Comparison of ENCODE assay signal across 8 cellular contexts in the genomic region with DNA sequence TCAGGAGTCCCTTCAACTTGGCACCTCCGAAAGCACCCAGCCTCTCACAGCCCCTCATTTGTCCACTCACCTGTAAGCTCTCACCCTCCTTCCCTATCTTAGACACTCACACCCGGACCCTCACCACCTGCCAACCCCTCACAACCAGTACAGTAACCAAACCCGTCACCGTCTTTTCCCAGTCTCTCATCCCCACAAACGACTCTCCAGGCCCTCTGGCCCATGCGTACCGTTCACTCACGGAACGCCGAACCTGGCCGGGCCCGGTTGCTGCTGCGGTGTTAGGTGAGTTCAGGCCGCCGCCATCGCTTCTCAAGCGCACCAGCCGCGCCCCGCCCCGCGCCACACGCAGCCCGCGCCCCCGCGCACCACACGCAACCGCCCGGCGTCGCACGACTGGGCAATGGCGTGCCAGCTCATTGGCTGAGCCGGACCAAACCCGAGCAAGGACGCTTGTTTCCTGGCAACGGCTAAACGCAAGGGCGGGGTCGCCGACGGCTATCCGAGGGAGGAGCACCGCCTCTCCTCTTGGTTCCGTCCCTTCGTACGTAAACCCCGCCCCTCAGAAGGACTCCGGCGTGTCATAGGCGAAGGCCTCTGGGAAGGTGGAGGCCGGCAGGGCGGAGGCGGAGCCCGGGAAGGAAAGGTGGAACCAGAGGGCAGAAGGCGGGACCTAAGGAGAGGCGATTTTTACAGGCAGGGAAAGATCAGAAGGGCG. TPM values are rescaled to one million over a fixed set of nuclear protein-coding genes. Genes with fewer than 3 reads are reported as not detected.
DNase-seq lines count a peak whose midpoint lies in the region; ATAC-seq and TF ChIP-seq lines count a peak whose summit lies in the region.

A gene (minus strand): TSS at position 323 of the 718 bp plus-strand sequence. CDS start 10,120 bp downstream, outside the sequence.

- TF ChIP-seq CTCF in IMR-90 (conservative IDR thresholded peaks at IDR 0.05; ENCODE audit: low read depth, low read length) (no peak), epithelial cell of esophagus (IDR thresholded peaks at IDR 0.05; ENCODE audit: insufficient read depth, low read depth, low read length, missing control alignments) (no peak)

- no peak for TF ChIP-seq RAD21 in IMR-90 (IDR thresholded peaks at IDR 0.05; ENCODE audit: low read length)

- H2AK9ac ChIP-seq in IMR-90 (replicated peaks; ENCODE audit: low read depth, low read length, poor library complexity) = peak within 1 kb of the TSS; percentile 89

- H3K4ac ChIP-seq in IMR-90 (ENCODE audit: low read depth, low read length) = peak within 1 kb of the TSS; percentile 84

- H3K4me1 ChIP-seq in IMR-90 (ENCODE audit: control insufficient read depth, insufficient read depth, low read length) = no peaks in the 10 kb centered on the region
- peaks cover 46% of the 10 kb centered on the region for H3K4me1 ChIP-seq in mononuclear cell (ENCODE audit: insufficient read depth, low read length)

- H3K4me3 ChIP-seq in IMR-90 (ENCODE audit: insufficient read depth, low read depth, low read length) = peak within 1 kb of the TSS; percentile 95
- peak within 1 kb of the TSS; percentile 97 for H3K4me3 ChIP-seq in epithelial cell of esophagus (ENCODE audit: low read length)
- peak within 1 kb of the TSS; percentile 85 for H3K4me3 ChIP-seq in mononuclear cell (ENCODE audit: low read length)

- H3K9ac ChIP-seq in IMR-90 (ENCODE audit: low read depth, low read length) = peak within 1 kb of the TSS; percentile 97

- intact Hi-C loops in IMR-90 (cut with micrococcal nuclease) = no loop called here

- peak; percentile 96 for ATAC-seq in GM21528 (IDR thresholded peaks at IDR 0.05; ENCODE audit: low FRiP score, unreplicated experiment)
- peak; percentile 97 for ATAC-seq in IMR-90 (ENCODE audit: low read depth)

- H4K5ac ChIP-seq in IMR-90 (ENCODE audit: low read depth, low read length) = peak within 1 kb of the TSS; percentile 81

- H3K14ac ChIP-seq in IMR-90 (replicated peaks; ENCODE audit: low read depth, low read length) = peak within 1 kb of the TSS; percentile 89

- peak within 1 kb of the TSS; percentile 46 for H2BK5ac ChIP-seq in IMR-90 (ENCODE audit: low read depth, low read length, poor library complexity, severe bottlenecking)

- H3K4me2 ChIP-seq in IMR-90 (ENCODE audit: low read depth, low read length) = peak within 1 kb of the TSS; percentile 95

- peak within 1 kb of the TSS; percentile 45; the same call in 1 of the 3 replicates for H2BK15ac ChIP-seq in IMR-90 (ENCODE audit: low read depth, low read length)

- no peaks in the 10 kb centered on the region for H3K36me3 ChIP-seq in IMR-90 (ENCODE audit: control insufficient read depth, insufficient read depth, low read length)

- POLR2A ChIA-PET in IMR-90 (lab: Charles Lee; ENCODE audit: unreplicated experiment) = no interaction called here

- in situ Hi-C loops in IMR-90 (cut with MboI; ENCODE audit: low sequenced_read_pairs) = no loop called here

- H4K91ac ChIP-seq in IMR-90 (ENCODE audit: insufficient read depth, low read depth, low read length) = peak within 1 kb of the TSS; percentile 74

- H4K8ac ChIP-seq in IMR-90 (ENCODE audit: low read depth in 2 of 2, low read length in 2 of 2) = peak within 1 kb of the TSS; percentile 93 to 98

- peaks cover 26 to 43% of the 10 kb centered on the region in 2 experiments for H3K79me1 ChIP-seq in IMR-90 (ENCODE audit: low read depth in 1 of 2, low read length in 2 of 2)

- BruUV-seq in IMR-90 (replicated peaks; lab: Mats Ljungman, UMichigan) = no TSS peak

- H3K18ac ChIP-seq in IMR-90 (ENCODE audit: low read depth, low read length) = peak within 1 kb of the TSS; percentile 51

- H4K20me1 ChIP-seq in IMR-90 (ENCODE audit: insufficient read depth, low read length) = no peaks in the 10 kb centered on the region

- H2AK5ac ChIP-seq in IMR-90 (ENCODE audit: low read depth, low read length) = peak within 1 kb of the TSS; percentile 33; the same call in 1 of the 2 replicates

- H3K9me3 ChIP-seq in IMR-90 (ENCODE audit: control insufficient read depth, insufficient read depth, low read length) (no peaks in the 10 kb centered on the region), mononuclear cell (ENCODE audit: low read depth, low read length) (no peaks in the 10 kb centered on the region)

- H2BK20ac ChIP-seq in IMR-90 (ENCODE audit: low read depth, low read length) = no peak within 1 kb of the TSS

- dilution Hi-C loops in IMR-90 (cut with HindIII; ENCODE audit: low sequenced_read_pairs, unreplicated experiment) = no loop called here

- TF ChIP-seq POLR2A in IMR-90 (IDR thresholded peaks at IDR 0.05; ENCODE audit: low read depth, low read length) = peak; percentile 82

- DNase-seq in DMS 273 (lab: John Stamatoyannopoulos, UW; ENCODE audit: unreplicated experiment) = peak; percentile 99
- DNase-seq in IMR-90 = peak; percentile 100
- peak; percentile 99 for DNase-seq in OCI-M1 (lab: John Stamatoyannopoulos, UW)
- DNase-seq in activated T-cell treated with anti-CD3 and anti-CD28 coated beads for 4 hours = peak; percentile 98
- DNase-seq in epithelial cell of esophagus (ENCODE audit: low read depth) = peak; percentile 100
- peak; percentile 99 for DNase-seq in stimulated activated CD8-positive, alpha-beta memory T cell treated with anti-CD3 and anti-CD28 coated beads, Interleukin-4, amount 100 ng/mL, for 24 hours (ENCODE audit: low read depth)

- peak within 1 kb of the TSS; percentile 79 for H3K23ac ChIP-seq in IMR-90 (ENCODE audit: low read depth, low read length)

- peak within 1 kb of the TSS; percentile 98 for H2AFZ ChIP-seq in IMR-90 (replicated peaks; ENCODE audit: low read length, poor library complexity)

- 0 out of 2 replicates have a peak, but pooled peaks cover 6% of the 10 kb centered on the region for H3K9me1 ChIP-seq in IMR-90 (ENCODE audit: insufficient read depth, low read length)

- H3K56ac ChIP-seq in IMR-90 (ENCODE audit: extremely low read depth, insufficient read depth, low read length) = peak within 1 kb of the TSS; percentile 82

- WGBS in IMR-90 (ENCODE audit: extremely low coverage in 2 of 2, insufficient read length in 1 of 2), 2 experiments = 0% methylated on average over 35 of the region's 59 CpGs; no CpG with 5 or more reads in 1 of the 2 experiments

- H2BK120ac ChIP-seq in IMR-90 (ENCODE audit: low read depth, low read length) = peak within 1 kb of the TSS; percentile 41; the same call in 1 of the 2 replicates

- CTCF ChIA-PET in IMR-90 (lab: Yijun Ruan, JAX) = interaction anchor here (1.2 kb wide), 1 partner anchor 17 kb away, joined by 5 read pairs; no protein-coding TSS in a partner anchor

- H3K27ac ChIP-seq in IMR-90 (ENCODE audit: insufficient read depth, low read length) = peak within 1 kb of the TSS; percentile 75

- peaks cover 9% of the 10 kb centered on the region; the same call in 1 of the 2 replicates for H3K27me3 ChIP-seq in IMR-90 (ENCODE audit: control insufficient read depth, insufficient read depth, low read length)
- H3K27me3 ChIP-seq in mononuclear cell (ENCODE audit: insufficient read depth, low read length) = no peaks in the 10 kb centered on the region

TF ChIP-seq in IMR-90, 13 proteins besides CTCF, POLR2A, EP300 and RAD21:
- TF ChIP-seq CEBPB (IDR thresholded peaks at IDR 0.05; ENCODE audit: low read depth, low read length) (peak; percentile 69), SMC3 (IDR thresholded peaks at IDR 0.05; ENCODE audit: low read depth, low read length) (no peak), BHLHE40 (IDR thresholded peaks at IDR 0.05; ENCODE audit: low read depth, low read length) (peak; percentile 57), FOS (IDR thresholded peaks at IDR 0.05; ENCODE audit: low read depth, low read length) (no peak), RFX5 (IDR thresholded peaks at IDR 0.05; ENCODE audit: low read depth, low read length) (no peak), NFE2L2 (IDR thresholded peaks at IDR 0.05; ENCODE audit: low read depth, low read length) (0 out of 2 replicates have a peak, but pooled peaks have one; percentile 1), CHD1 (IDR thresholded peaks at IDR 0.05; ENCODE audit: low read depth, low read length) (no peak), RCOR1 (IDR thresholded peaks at IDR 0.05; ENCODE audit: insufficient replicate concordance, low read length) (no peak), MAZ (IDR thresholded peaks at IDR 0.05; ENCODE audit: borderline replicate concordance, low read depth, low read length) (peak; percentile 95; the same call in 1 of the 2 replicates), MAFK (IDR thresholded peaks at IDR 0.05; ENCODE audit: low read depth, low read length) (no peak), MXI1 (IDR thresholded peaks at IDR 0.05; ENCODE audit: borderline replicate concordance, low read depth, low read length) (peak; percentile 92)
- TF ChIP-seq, protein P1, sequence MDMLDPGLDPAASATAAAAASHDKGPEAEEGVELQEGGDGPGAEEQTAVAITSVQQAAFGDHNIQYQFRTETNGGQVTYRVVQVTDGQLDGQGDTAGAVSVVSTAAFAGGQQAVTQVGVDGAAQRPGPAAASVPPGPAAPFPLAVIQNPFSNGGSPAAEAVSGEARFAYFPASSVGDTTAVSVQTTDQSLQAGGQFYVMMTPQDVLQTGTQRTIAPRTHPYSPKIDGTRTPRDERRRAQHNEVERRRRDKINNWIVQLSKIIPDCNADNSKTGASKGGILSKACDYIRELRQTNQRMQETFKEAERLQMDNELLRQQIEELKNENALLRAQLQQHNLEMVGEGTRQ (IDR thresholded peaks at IDR 0.05; ENCODE audit: low read depth, low read length) = peak; percentile 8; the same call in 1 of the 2 replicates
- TF ChIP-seq, protein P2, sequence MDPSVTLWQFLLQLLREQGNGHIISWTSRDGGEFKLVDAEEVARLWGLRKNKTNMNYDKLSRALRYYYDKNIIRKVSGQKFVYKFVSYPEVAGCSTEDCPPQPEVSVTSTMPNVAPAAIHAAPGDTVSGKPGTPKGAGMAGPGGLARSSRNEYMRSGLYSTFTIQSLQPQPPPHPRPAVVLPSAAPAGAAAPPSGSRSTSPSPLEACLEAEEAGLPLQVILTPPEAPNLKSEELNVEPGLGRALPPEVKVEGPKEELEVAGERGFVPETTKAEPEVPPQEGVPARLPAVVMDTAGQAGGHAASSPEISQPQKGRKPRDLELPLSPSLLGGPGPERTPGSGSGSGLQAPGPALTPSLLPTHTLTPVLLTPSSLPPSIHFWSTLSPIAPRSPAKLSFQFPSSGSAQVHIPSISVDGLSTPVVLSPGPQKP (IDR thresholded peaks at IDR 0.05; ENCODE audit: borderline replicate concordance, low read depth, low read length) = no peak
TF ChIP-seq in IMR-90: peak in this region for 6.

RNA-seq across cellular contexts. Expression of the gene that starts here (rescaled TPM):
- 4.7 and 5.9 TPM in 2 replicates for total RNA-seq in IMR-90 (2012; rRNA removed)
- polyA plus RNA-seq in IMR-90 (2012; rRNA removed) = 28.1 and 30.2 TPM in 2 replicates
- polyA plus RNA-seq in IMR-90 (2012; cell fraction: cytosol; rRNA removed) = 10.0 and 13.5 TPM in 2 replicates
- polyA plus RNA-seq in IMR-90 (2012; cell fraction: nucleus; rRNA removed; ENCODE audit: low replicate concordance) = 175 and 206 TPM in 2 replicates
- total RNA-seq in mononuclear cell = 27.6 TPM

Comparison
In these comparisons a context has a peak if more than half of its experiments do, and no peak if none do; other contexts are left out.
1. Peak in every context shown above with its lines: DNase-seq, ATAC-seq, H3K4me3 ChIP-seq and H3K27ac ChIP-seq.